11 cellular contexts compared by ENCODE assay signal in genomic region chr22:40485813-40486610, GRCh38.
DNase-seq lines count a peak whose midpoint lies in the region; ATAC-seq and TF ChIP-seq lines count a peak whose summit lies in the region.
"Had no signal": no experiment of that assay in that cellular context is flagged by ENCODE, and none has a peak within 500 bp of the region (broad histone marks: within the 10 kb centered on the region; RNA-seq: fewer than 3 reads in every experiment).

No MANE protein-coding gene starts in this region.

- intact Hi-C loops in Right ventricle myocardium superior (cut with DNase I), result loop anchor here (10.0 kb wide), 1 partner anchor 51 kb away; no protein-coding TSS in a partner anchor
- intact Hi-C loops in tibial artery (cut with DNase I; ENCODE audit: low total_unique reads), result loop anchor here (5.0 kb wide), 1 partner anchor 39 kb away; no protein-coding TSS in a partner anchor

- H3K4me1 ChIP-seq in right atrium auricular region (peaks cover 0 to 56% of the 10 kb centered on the region in 2 donors), tibial artery (peaks cover 0 to 56% (median 25%) of the 10 kb centered on the region in 4 donors)

- TF ChIP-seq CTCF in right atrium auricular region (IDR thresholded peaks at IDR 0.05) (no peak), tibial artery (IDR thresholded peaks at IDR 0.05) (no peak)

- ATAC-seq in Right ventricle myocardium superior (ENCODE audit: poor library complexity) (peak; percentile 47), GM21529 (IDR thresholded peaks at IDR 0.05; ENCODE audit: unreplicated experiment) (no peak)
- ATAC-seq: WTC11 had no signal

- H3K36me3 ChIP-seq in right atrium auricular region (no peaks in the 10 kb centered on the region), tibial artery (no peaks in the 10 kb centered on the region)

- H3K27ac ChIP-seq in right atrium auricular region, result no peak overlapping the region
- peak overlapping the region; percentile 31 to 61 for H3K27ac ChIP-seq in tibial artery

- H3K4me3 ChIP-seq in right atrium auricular region, result no peak overlapping the region
- no peak overlapping the region for H3K4me3 ChIP-seq in tibial artery

- H3K27me3 ChIP-seq in right atrium auricular region (no peaks in the 10 kb centered on the region), tibial artery (no peaks in the 10 kb centered on the region)

- H3K9me3 ChIP-seq in right atrium auricular region (no peaks in the 10 kb centered on the region), tibial artery (no peaks in the 10 kb centered on the region)

- DNase-seq in Right ventricle myocardium superior, result no peak
- DNase-seq in right atrium auricular region (ENCODE audit: low spot score), result no peak
- DNase-seq in astrocyte of the hippocampus (ENCODE audit: low read depth, low spot score), result peak; percentile 73
- peak; percentile 13 for DNase-seq in kidney tubule cell (ENCODE audit: low spot score)
- DNase-seq in tibial artery, result no peak
- no peak for DNase-seq in anterior cingulate cortex (lab: John Stamatoyannopoulos, UW)
- no peak for DNase-seq in SIG-M5 (lab: John Stamatoyannopoulos, UW)
- DNase-seq: AML-193, NCI-H2081 had no signal

Comparison
In these comparisons a context has a peak if more than half of its experiments do, and no peak if none do; other contexts are left out.
1. DNase-seq: peak in astrocyte of the hippocampus (single experiment) and kidney tubule cell (single experiment); none in Right ventricle myocardium superior (single experiment), right atrium auricular region (single experiment), tibial artery (0 of 2), anterior cingulate cortex (0 of 58) and SIG-M5 (single experiment).
2. H3K27ac ChIP-seq: peak in tibial artery (2 of 2); none in right atrium auricular region (0 of 2).